8 cellular contexts compared by ENCODE assay signal in the genomic region with DNA sequence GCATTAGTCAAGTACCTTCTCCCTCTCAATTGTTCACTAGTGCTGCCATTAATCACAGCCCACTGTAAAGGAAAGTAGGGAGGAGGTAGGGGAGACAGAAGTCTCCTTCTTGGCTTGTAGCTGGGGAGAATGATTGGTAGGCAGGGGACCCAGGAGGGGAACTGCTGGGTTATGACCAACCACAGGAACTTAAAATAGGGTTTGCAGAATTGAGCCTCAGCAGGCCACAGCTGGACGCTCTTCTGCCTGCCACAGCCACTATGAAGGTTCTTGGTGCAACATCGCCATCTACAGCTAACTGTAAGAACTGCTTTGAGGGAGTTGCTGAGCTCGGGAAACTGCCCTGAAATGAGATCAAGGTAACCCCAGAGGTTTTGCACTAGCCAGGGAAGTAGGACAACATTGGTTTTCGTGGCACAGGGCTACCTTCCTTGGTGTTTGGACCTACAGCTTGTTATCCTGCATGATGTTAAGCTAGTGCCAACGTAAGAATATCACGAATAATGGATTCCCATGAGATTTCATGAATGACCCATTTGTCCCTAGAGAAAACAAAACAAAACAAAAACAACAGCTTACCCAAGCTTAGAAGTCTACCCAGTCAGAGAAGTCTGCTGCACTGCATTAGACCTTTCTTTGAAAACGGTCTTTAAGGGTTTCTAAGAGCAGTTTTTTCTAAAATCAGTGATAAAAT.
A peak's percentile ranks its signal among the peaks of the same experiment; 100 is the strongest.
DNase-seq lines count a peak whose midpoint lies in the region; ATAC-seq and TF ChIP-seq lines count a peak whose summit lies in the region.

No MANE protein-coding gene starts in this region.

- H3K9me3 ChIP-seq in tibial artery = no peaks in the 10 kb centered on the region

- no peak overlapping the region for H3K4me3 ChIP-seq in tibial artery

- no peak overlapping the region for H3K27ac ChIP-seq in tibial artery

- ATAC-seq in GM21390 (IDR thresholded peaks at IDR 0.05; ENCODE audit: unreplicated experiment) (peak; percentile 99), HG03521 (IDR thresholded peaks at IDR 0.05; ENCODE audit: unreplicated experiment) (peak; percentile 91)

- DNase-seq in DMS79 treated with DMSO at 0.1 percent for 48 hours (lab: John Stamatoyannopoulos, UW) (peak; percentile 16), DMS79 (lab: John Stamatoyannopoulos, UW) (no peak), NCI-H82 treated with DMSO at 0.1 percent for 48 hours (lab: John Stamatoyannopoulos, UW; ENCODE audit: unreplicated experiment) (peak; percentile 32), brain pericyte (ENCODE audit: low read depth, low spot score) (peak; percentile 24), islet precursor cell (peak; percentile 86), tibial artery (peak in 1 of 2 donors; percentile 51)

- H3K27me3 ChIP-seq in tibial artery = peaks cover 0 to 8% of the 10 kb centered on the region in 2 donors

- peak; percentile 53 to 66 for TF ChIP-seq CTCF in tibial artery (IDR thresholded peaks at IDR 0.05)

- H3K36me3 ChIP-seq in tibial artery = no peaks in the 10 kb centered on the region

- no peaks in the 10 kb centered on the region for H3K4me1 ChIP-seq in tibial artery

- intact Hi-C loops in tibial artery (cut with DNase I; ENCODE audit: low total_unique reads) = no loop called here
